10 cellular contexts compared by ENCODE assay signal in the genomic region with DNA sequence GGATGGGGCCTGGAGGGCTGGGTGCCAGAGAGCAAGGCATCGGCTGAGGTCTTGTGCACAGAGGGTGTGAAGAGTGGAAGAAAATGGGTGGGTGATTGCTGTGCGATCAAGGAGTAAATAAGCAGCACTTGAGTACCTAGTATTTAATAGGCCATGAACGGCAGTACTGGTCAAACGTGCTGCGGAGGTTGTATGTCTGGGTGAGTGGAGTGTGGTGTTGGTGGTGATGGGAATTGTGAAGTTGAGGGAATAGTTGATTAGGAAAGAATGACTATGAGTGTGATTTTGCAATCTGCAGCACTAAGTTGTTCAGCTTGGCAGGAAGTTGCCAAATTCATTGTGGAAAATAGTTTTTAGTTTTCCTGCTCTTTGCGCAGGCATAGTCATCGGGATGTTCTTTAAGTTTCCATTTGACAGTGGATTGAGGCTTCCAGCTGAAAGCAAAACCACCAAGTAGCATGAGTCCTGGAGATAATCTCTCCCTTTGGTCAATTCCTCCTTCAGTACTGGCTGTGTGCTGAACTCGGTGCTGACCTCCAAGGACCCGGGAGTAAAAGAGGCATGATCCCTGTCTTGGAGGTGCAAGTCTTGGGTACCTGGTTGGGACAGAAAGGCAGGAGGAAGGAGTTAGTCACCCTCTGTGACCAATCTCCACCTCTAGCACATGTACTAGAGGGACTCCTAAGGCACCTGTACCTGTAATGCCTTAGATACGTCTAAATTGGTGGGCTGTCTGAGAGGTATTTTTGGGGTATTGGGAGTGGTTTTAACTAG. TPM values are rescaled to one million over a fixed set of nuclear protein-coding genes. Genes with fewer than 3 reads are reported as not detected.
DNase-seq lines count a peak whose midpoint lies in the region; ATAC-seq, FAIRE-seq and TF ChIP-seq lines count a peak whose summit lies in the region.
"Had no signal": no experiment of that assay in that cellular context is flagged by ENCODE, and none has a peak within 500 bp of the region (broad histone marks: within the 10 kb centered on the region; RNA-seq: fewer than 3 reads in every experiment).

No MANE protein-coding gene starts in this region.

- TF ChIP-seq CTCF in esophagus muscularis mucosa (IDR thresholded peaks at IDR 0.05) = no peak

- TF ChIP-seq EP300 in esophagus muscularis mucosa (IDR thresholded peaks at IDR 0.05) = peak; percentile 3

- H3K4me3 ChIP-seq in NT2/D1 (ENCODE audit: insufficient read length, low read depth) = peak overlapping the region; percentile 86
- peak overlapping the region; percentile 69 to 91 (median 86) for H3K4me3 ChIP-seq in esophagus muscularis mucosa
- H3K4me3 ChIP-seq in neuron (ENCODE audit: low read length) = peak overlapping the region; percentile 68

- TF ChIP-seq POLR2A in esophagus muscularis mucosa (IDR thresholded peaks at IDR 0.05; ENCODE audit: low read depth) = no peak
- TF ChIP-seq POLR2A in H54 (IDR thresholded peaks at IDR 0.05; ENCODE audit: low read depth, low read length) = no peak

- H3K27me3 ChIP-seq in NT2/D1 (ENCODE audit: insufficient read depth, insufficient read length) (no peaks in the 10 kb centered on the region), esophagus muscularis mucosa (no peaks in the 10 kb centered on the region), neuron (ENCODE audit: insufficient read depth, low read length) (no peaks in the 10 kb centered on the region)

- no peaks in the 10 kb centered on the region for H3K4me1 ChIP-seq in NT2/D1 (ENCODE audit: insufficient read depth, insufficient read length)
- H3K4me1 ChIP-seq in esophagus muscularis mucosa = peaks cover 51 to 69% (median 65%) of the 10 kb centered on the region in 4 donors
- H3K4me1 ChIP-seq in neuron (ENCODE audit: insufficient read depth, low read length) = peaks cover 37% of the 10 kb centered on the region

- H2AFZ ChIP-seq in neuron (ENCODE audit: low read depth, low read length) = no peak overlapping the region

- no peak for ATAC-seq in GM18517 (IDR thresholded peaks at IDR 0.05; ENCODE audit: unreplicated experiment)

- DNase-seq in CD1c-positive myeloid dendritic cell (ENCODE audit: extremely low spot score) (peak; percentile 38), NT2/D1 (ENCODE audit: low read depth, low spot score) (no peak), esophagus muscularis mucosa (ENCODE audit: extremely low spot score) (peak; percentile 85), H54 (ENCODE audit: insufficient read length, low spot score) (no peak), NCI-H2171 (lab: John Stamatoyannopoulos, UW) (no peak)
- no peak for DNase-seq in activated CD4-positive, alpha-beta T cell treated with anti-CD3 and anti-CD28 coated beads, Interleukin-2, amount 50 U/mL, for 48 hours
- DNase-seq: stimulated activated CD4-positive, alpha-beta T cell treated with anti-CD3 and anti-CD28 coated beads, Interleukin-12 subunit alpha, Interleukin-12 subunit beta, amount 100 ng/mL, for 4 hours had no signal

- H3K36me3 ChIP-seq in NT2/D1 (ENCODE audit: insufficient read depth, insufficient read length, low read length) (no peaks in the 10 kb centered on the region), esophagus muscularis mucosa (no peaks in the 10 kb centered on the region), neuron (ENCODE audit: insufficient read depth, low read length) (no peaks in the 10 kb centered on the region)

- H3K9ac ChIP-seq in NT2/D1 (ENCODE audit: insufficient read length, low read depth) = no peak overlapping the region
- H3K9ac ChIP-seq: KMS-11 had no signal

- no peak for FAIRE-seq in H54 (lab: Jason Lieb, UNC)

- H3K9me3 ChIP-seq in NT2/D1 (ENCODE audit: insufficient read depth, low read length) (no peaks in the 10 kb centered on the region), esophagus muscularis mucosa (no peaks in the 10 kb centered on the region), neuron (ENCODE audit: low read length) (no peaks in the 10 kb centered on the region)

- peak overlapping the region; percentile 85 to 98 (median 94) for H3K27ac ChIP-seq in esophagus muscularis mucosa (replicated peaks in 1 of 4)
- H3K27ac ChIP-seq: KMS-11 had no signal

- WGBS in esophagus muscularis mucosa = 65% methylated on average over 10 of the region's 10 CpGs

- intact Hi-C loops in esophagus muscularis mucosa (cut with DNase I) = no loop called here

RNA-seq across cellular contexts. Expression of a gene that starts 2.1 kb away (rescaled TPM):
- 10 to 100 TPM; 25.7 to 35.6 (median 29.7) TPM for total RNA-seq in esophagus muscularis mucosa

Comparison
In these comparisons a context has a peak if more than half of its experiments do, and no peak if none do; other contexts are left out.
1. DNase-seq: peak in CD1c-positive myeloid dendritic cell (single experiment) and esophagus muscularis mucosa (single experiment); none in NT2/D1 (single experiment), activated CD4-positive, alpha-beta T cell treated with anti-CD3 and anti-CD28 coated beads, Interleukin-2, amount 50 U/mL, for 48 hours (0 of 2), H54 (single experiment) and NCI-H2171 (single experiment).
2. Peak in every context shown above with its lines, with median percentiles within 50 percentile points of each other: H3K4me3 ChIP-seq.